ENCODE assay signal across 8 cellular contexts in the genomic region with DNA sequence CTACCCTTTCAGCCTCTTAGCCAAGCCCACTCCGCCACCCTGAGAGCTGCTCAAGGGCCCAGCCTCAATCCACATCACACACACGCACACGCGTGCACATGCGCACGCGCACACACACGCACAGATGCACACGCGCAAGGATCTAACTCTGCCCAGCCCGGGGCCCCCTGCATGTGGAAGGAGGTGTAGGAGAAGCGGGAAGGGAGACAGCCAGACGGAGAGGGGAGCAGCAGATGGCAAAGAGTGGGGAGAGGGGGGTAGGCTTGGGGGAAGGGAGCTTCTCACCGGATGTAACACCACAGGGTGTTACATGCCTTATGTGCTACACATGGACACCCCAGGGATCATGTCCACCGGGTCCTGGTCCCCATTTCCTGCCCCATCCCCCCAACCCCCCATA. TPM values are rescaled to one million over a fixed set of nuclear protein-coding genes. Genes with fewer than 3 reads are reported as not detected.
DNase-seq lines count a peak whose midpoint lies in the region; ATAC-seq and TF ChIP-seq lines count a peak whose summit lies in the region.

No MANE protein-coding gene starts in this region.

- H3F3A ChIP-seq in DOHH2 (ENCODE audit: control insufficient read depth, insufficient read depth) = no peaks in the 10 kb centered on the region

- H2AFZ ChIP-seq in OCI-LY7 (ENCODE audit: low read length) = peak overlapping the region; percentile 20; the same call in 1 of the 2 replicates
- no peak overlapping the region for H2AFZ ChIP-seq in trophoblast cell (ENCODE audit: insufficient read depth, low read length, poor library complexity)

- H3K9me3 ChIP-seq in DOHH2 (ENCODE audit: control insufficient read depth, insufficient read depth, low read length) (no peaks in the 10 kb centered on the region), OCI-LY7 (ENCODE audit: low read length) (no peaks in the 10 kb centered on the region), esophagus muscularis mucosa (no peaks in the 10 kb centered on the region), trophoblast cell (ENCODE audit: insufficient read depth, low read depth, low read length) (peaks cover 4% of the 10 kb centered on the region)

- H2AK5ac ChIP-seq in trophoblast cell (ENCODE audit: low read length) = peak overlapping the region; percentile 33

- intact Hi-C loops in OCI-LY7 (cut with micrococcal nuclease; ENCODE audit: unreplicated experiment) = no loop called here
- intact Hi-C loops in esophagus muscularis mucosa (cut with DNase I) = no loop called here

- no peak for TF ChIP-seq CTCF in DOHH2 (IDR thresholded peaks at IDR 0.05; ENCODE audit: low read depth, low read length, poor library complexity, severe bottlenecking)
- no peak for TF ChIP-seq CTCF in OCI-LY7 (conservative IDR thresholded peaks at IDR 0.05; ENCODE audit: low read length)
- no peak for TF ChIP-seq CTCF in esophagus muscularis mucosa (IDR thresholded peaks at IDR 0.05)

- H4K12ac ChIP-seq in trophoblast cell (ENCODE audit: low read depth, low read length) = no peak overlapping the region

- no peak overlapping the region for H3K23ac ChIP-seq in trophoblast cell (ENCODE audit: low read length)

- H2BK5ac ChIP-seq in trophoblast cell (ENCODE audit: low read depth, low read length, poor library complexity) = no peak overlapping the region

- 80% methylated on average over 13 of the region's 15 CpGs for WGBS in esophagus muscularis mucosa
- no CpG with 5 or more reads among the region's 15 CpGs for WGBS in trophoblast cell (ENCODE audit: extremely low coverage, insufficient coverage, insufficient read length)

- no peaks in the 10 kb centered on the region for H4K20me1 ChIP-seq in DOHH2 (ENCODE audit: control insufficient read depth, insufficient read depth, low read depth, low read length)
- no peaks in the 10 kb centered on the region for H4K20me1 ChIP-seq in OCI-LY7 (ENCODE audit: insufficient read depth, low read length)

- H3K27ac ChIP-seq in DOHH2 (ENCODE audit: low read depth, low read length) (peak overlapping the region; percentile 69), OCI-LY7 (ENCODE audit: low read depth, low read length, poor library complexity, severe bottlenecking) (peak overlapping the region; percentile 57), esophagus muscularis mucosa (replicated peaks in 1 of 4) (peak overlapping the region; percentile 72 to 81 (median 77)), trophoblast cell (ENCODE audit: low read depth, low read length) (no peak overlapping the region)

- ATAC-seq in HG03108 (IDR thresholded peaks at IDR 0.05; ENCODE audit: unreplicated experiment) (no peak), GM21381 (IDR thresholded peaks at IDR 0.05; ENCODE audit: unreplicated experiment) (no peak), GM18909 (IDR thresholded peaks at IDR 0.05; ENCODE audit: poor library complexity, unreplicated experiment) (no peak)

- H3K36me3 ChIP-seq in DOHH2 (ENCODE audit: control insufficient read depth, low read length) = peaks cover 16% of the 10 kb centered on the region
- H3K36me3 ChIP-seq in OCI-LY7 (ENCODE audit: insufficient read depth, low read length) = peaks cover 30% of the 10 kb centered on the region; the same call in 1 of the 2 replicates
- H3K36me3 ChIP-seq in esophagus muscularis mucosa = peaks cover 6 to 34% (median 30%) of the 10 kb centered on the region in 4 donors
- peaks cover 17 to 18% of the 10 kb centered on the region in 2 experiments for H3K36me3 ChIP-seq in trophoblast cell (ENCODE audit: control insufficient read depth in 1 of 2, insufficient read depth in 2 of 2, low read length in 2 of 2)

- H2BK12ac ChIP-seq in trophoblast cell (ENCODE audit: low read length) = no peak overlapping the region

- DNase-seq in OCI-LY7 (ENCODE audit: low spot score) (no peak), esophagus muscularis mucosa (ENCODE audit: extremely low spot score) (no peak), trophoblast cell (no peak), RKO (ENCODE audit: low spot score) (no peak)

- H3K27me3 ChIP-seq in DOHH2 (ENCODE audit: control insufficient read depth, low read length) (no peaks in the 10 kb centered on the region), esophagus muscularis mucosa (no peaks in the 10 kb centered on the region), trophoblast cell (ENCODE audit: insufficient read depth, low read length) (no peaks in the 10 kb centered on the region)

- H3K79me2 ChIP-seq in DOHH2 (ENCODE audit: control insufficient read depth, low read length) (0 out of 2 replicates have a peak, but pooled peaks cover 2% of the 10 kb centered on the region), OCI-LY7 (ENCODE audit: insufficient read depth, low read depth, low read length) (no peaks in the 10 kb centered on the region), trophoblast cell (ENCODE audit: control insufficient read depth, insufficient read depth, low read length, poor library complexity) (no peaks in the 10 kb centered on the region)

- peaks cover 21% of the 10 kb centered on the region for H3K4me1 ChIP-seq in DOHH2 (ENCODE audit: control insufficient read depth, low read length)
- H3K4me1 ChIP-seq in OCI-LY7 (ENCODE audit: insufficient read depth, low read length, poor library complexity, severe bottlenecking) = peaks cover 23% of the 10 kb centered on the region
- peaks cover 14 to 45% (median 38%) of the 10 kb centered on the region in 4 donors for H3K4me1 ChIP-seq in esophagus muscularis mucosa
- peaks cover 10 to 14% of the 10 kb centered on the region in 2 experiments for H3K4me1 ChIP-seq in trophoblast cell (ENCODE audit: control insufficient read depth in 1 of 2, insufficient read depth in 2 of 2, low read length in 2 of 2)

- H4K91ac ChIP-seq in trophoblast cell (ENCODE audit: low read depth, low read length) = no peak overlapping the region

- no peak overlapping the region for H3K4ac ChIP-seq in trophoblast cell (ENCODE audit: low read depth, low read length)

- peak overlapping the region; percentile 91 for H3K4me2 ChIP-seq in DOHH2 (ENCODE audit: low read length)
- H3K4me2 ChIP-seq in OCI-LY7 (ENCODE audit: low read length) = peak overlapping the region; percentile 73
- H3K4me2 ChIP-seq in trophoblast cell (ENCODE audit: low read length) = peak overlapping the region; percentile 54

- peak overlapping the region; percentile 82 for H3K4me3 ChIP-seq in DOHH2 (ENCODE audit: low read length)
- peak overlapping the region; percentile 65 for H3K4me3 ChIP-seq in OCI-LY7 (ENCODE audit: low read depth, low read length, poor library complexity, severe bottlenecking)
- peak overlapping the region; percentile 59 to 76 (median 62) for H3K4me3 ChIP-seq in esophagus muscularis mucosa
- no peak overlapping the region for H3K4me3 ChIP-seq in trophoblast cell (ENCODE audit: low read depth, low read length)

- peaks cover 2% of the 10 kb centered on the region for H3K79me1 ChIP-seq in trophoblast cell (ENCODE audit: low read length)

- no peaks in the 10 kb centered on the region for H3K9me2 ChIP-seq in DOHH2 (replicated peaks; ENCODE audit: control insufficient read depth, low read length)
- no peaks in the 10 kb centered on the region for H3K9me2 ChIP-seq in OCI-LY7 (ENCODE audit: insufficient read depth, low read length)

- POLR2A ChIA-PET in OCI-LY7 (lab: Charles Lee) = no interaction called here

- no peak overlapping the region for H2BK120ac ChIP-seq in trophoblast cell (ENCODE audit: insufficient read depth, low read length, poor library complexity)

- no peak overlapping the region for H3K18ac ChIP-seq in trophoblast cell (ENCODE audit: low read length)

- BruUV-seq in OCI-LY7 (replicated peaks; lab: Mats Ljungman, UMichigan) = no TSS peak

- no peak overlapping the region for H3K14ac ChIP-seq in trophoblast cell (ENCODE audit: low read length)

- no peak overlapping the region for H4K8ac ChIP-seq in trophoblast cell (ENCODE audit: low read depth, low read length)

- CTCF ChIA-PET in OCI-LY7 (lab: Charles Lee; ENCODE audit: unreplicated experiment) = no interaction called here

- TF ChIP-seq POLR2A in esophagus muscularis mucosa (IDR thresholded peaks at IDR 0.05; ENCODE audit: low read depth) = no peak

- TF ChIP-seq EP300 in esophagus muscularis mucosa (IDR thresholded peaks at IDR 0.05) = no peak

- H3K9ac ChIP-seq in trophoblast cell (ENCODE audit: low read length) = no peak overlapping the region

RNA-seq across cellular contexts. Expression of a gene that starts 15.3 kb away (rescaled TPM):
- total RNA-seq in OCI-LY7 (2014; rRNA removed; shearing (Covaris generic)) = 9.0 and 15.4 TPM in 2 replicates
- 27.3 and 30.2 TPM in 2 replicates for total RNA-seq in OCI-LY7 (2022)
- total RNA-seq in esophagus muscularis mucosa = 10 to 100 TPM; 12.3 to 21.4 (median 16.5) TPM
- 14.6 and 15.7 TPM in 2 replicates for polyA plus RNA-seq in trophoblast cell (2013)

RNA-seq across cellular contexts. Expression of a gene that starts 15.4 kb away (rescaled TPM):
- 226 and 297 TPM in 2 replicates for total RNA-seq in OCI-LY7 (2014; rRNA removed; shearing (Covaris generic))
- total RNA-seq in OCI-LY7 (2022) (204 and 238 TPM in 2 replicates), esophagus muscularis mucosa (100 to 1,000 TPM; 250 to 662 (median 544) TPM)
- polyA plus RNA-seq in trophoblast cell (2013) = 491 and 526 TPM in 2 replicates

RNA-seq across cellular contexts. Expression of a gene that starts 25.2 kb away (rescaled TPM):
- total RNA-seq in OCI-LY7 (2014; rRNA removed; shearing (Covaris generic)) = 0.23 and 1.1 TPM in 2 replicates
- total RNA-seq in OCI-LY7 (2022) (0.85 and 1.2 TPM in 2 replicates), esophagus muscularis mucosa (1 to 10 TPM in 1 of 4 donors, under 1 TPM in 1, not detected in 2; 0.52 to 2.5 TPM)
- 5.7 and 5.9 TPM in 2 replicates for polyA plus RNA-seq in trophoblast cell (2013)

RNA-seq across cellular contexts. Expression of a gene that starts 30.0 kb away (rescaled TPM):
- total RNA-seq in OCI-LY7 (2014; rRNA removed; shearing (Covaris generic)) = 84.3 and 98.8 TPM in 2 replicates
- total RNA-seq in OCI-LY7 (2022) = 99.9 and 100 TPM in 2 replicates
- total RNA-seq in esophagus muscularis mucosa = 10 to 100 TPM; 34.5 to 55.5 (median 43.7) TPM
- 34.2 and 34.4 TPM in 2 replicates for polyA plus RNA-seq in trophoblast cell (2013)

RNA-seq across cellular contexts. Expression of a gene that starts 34.9 kb away (rescaled TPM):
- 47.7 and 50.8 TPM in 2 replicates for total RNA-seq in OCI-LY7 (2014; rRNA removed; shearing (Covaris generic))
- total RNA-seq in OCI-LY7 (2022) (36.5 and 43.3 TPM in 2 replicates), esophagus muscularis mucosa (10 to 100 TPM; 21.6 to 38.1 (median 24.8) TPM)
- 127 and 128 TPM in 2 replicates for polyA plus RNA-seq in trophoblast cell (2013)
